In the genomic region with DNA sequence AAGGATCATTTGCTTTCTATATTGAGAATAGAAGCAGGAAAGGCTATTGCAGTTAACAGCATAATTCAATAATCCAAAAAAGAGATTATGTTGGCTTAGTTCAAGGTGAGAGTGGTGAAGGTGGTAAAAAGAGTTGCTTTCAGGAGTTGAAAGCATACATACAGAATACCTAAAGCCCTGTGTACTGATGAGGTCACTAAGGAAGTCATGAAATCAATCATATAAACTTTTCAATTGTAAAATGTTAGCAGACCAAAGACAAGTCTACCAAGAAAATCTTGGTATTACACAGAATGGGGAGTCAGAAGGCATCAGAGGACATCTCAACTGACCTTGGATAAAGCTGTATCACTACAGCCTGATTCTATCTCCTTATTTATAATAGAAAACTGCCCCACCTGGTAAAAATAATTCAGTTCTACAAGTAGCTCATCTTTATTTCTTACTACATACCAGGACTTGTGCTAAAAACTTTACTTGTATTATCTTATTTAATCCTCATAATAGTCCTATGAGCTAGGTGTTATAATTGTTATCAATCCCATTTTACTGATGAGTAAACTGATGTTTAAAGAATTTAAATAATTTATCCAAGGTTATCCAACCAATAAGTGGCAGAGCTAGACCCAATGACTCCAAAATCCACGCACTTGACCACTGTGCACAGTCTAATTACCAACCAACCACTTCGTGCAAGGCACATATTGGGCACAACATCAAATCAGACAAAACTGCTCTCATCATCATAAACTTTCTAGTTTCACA, we compare ENCODE assay signal across 1 cellular context.
A peak's percentile ranks its signal among the peaks of the same experiment; 100 is the strongest.
TF ChIP-seq lines count a peak whose summit lies in the region.

No MANE protein-coding gene starts in this region.

TF ChIP-seq in GM12878, 131 proteins besides CTCF, POLR2A, EP300 and RAD21:
- TF ChIP-seq NBN (IDR thresholded peaks at IDR 0.05) (no peak), MYB (IDR thresholded peaks at IDR 0.05; ENCODE audit: borderline replicate concordance, low read depth, low read length) (no peak), JUNB (IDR thresholded peaks at IDR 0.05) (peak; percentile 53), HDAC2 (IDR thresholded peaks at IDR 0.05) (no peak), IKZF1 (conservative IDR thresholded peaks at IDR 0.05) (no peak)
- TF ChIP-seq, protein P1, sequence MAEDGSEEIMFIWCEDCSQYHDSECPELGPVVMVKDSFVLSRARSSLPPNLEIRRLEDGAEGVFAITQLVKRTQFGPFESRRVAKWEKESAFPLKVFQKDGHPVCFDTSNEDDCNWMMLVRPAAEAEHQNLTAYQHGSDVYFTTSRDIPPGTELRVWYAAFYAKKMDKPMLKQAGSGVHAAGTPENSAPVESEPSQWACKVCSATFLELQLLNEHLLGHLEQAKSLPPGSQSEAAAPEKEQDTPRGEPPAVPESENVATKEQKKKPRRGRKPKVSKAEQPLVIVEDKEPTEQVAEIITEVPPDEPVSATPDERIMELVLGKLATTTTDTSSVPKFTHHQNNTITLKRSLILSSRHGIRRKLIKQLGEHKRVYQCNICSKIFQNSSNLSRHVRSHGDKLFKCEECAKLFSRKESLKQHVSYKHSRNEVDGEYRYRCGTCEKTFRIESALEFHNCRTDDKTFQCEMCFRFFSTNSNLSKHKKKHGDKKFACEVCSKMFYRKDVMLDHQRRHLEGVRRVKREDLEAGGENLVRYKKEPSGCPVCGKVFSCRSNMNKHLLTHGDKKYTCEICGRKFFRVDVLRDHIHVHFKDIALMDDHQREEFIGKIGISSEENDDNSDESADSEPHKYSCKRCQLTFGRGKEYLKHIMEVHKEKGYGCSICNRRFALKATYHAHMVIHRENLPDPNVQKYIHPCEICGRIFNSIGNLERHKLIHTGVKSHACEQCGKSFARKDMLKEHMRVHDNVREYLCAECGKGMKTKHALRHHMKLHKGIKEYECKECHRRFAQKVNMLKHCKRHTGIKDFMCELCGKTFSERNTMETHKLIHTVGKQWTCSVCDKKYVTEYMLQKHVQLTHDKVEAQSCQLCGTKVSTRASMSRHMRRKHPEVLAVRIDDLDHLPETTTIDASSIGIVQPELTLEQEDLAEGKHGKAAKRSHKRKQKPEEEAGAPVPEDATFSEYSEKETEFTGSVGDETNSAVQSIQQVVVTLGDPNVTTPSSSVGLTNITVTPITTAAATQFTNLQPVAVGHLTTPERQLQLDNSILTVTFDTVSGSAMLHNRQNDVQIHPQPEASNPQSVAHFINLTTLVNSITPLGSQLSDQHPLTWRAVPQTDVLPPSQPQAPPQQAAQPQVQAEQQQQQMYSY (CRISPR knock-in tag; IDR thresholded peaks at IDR 0.05), result no peak
TF ChIP-seq in GM12878: peak in this region for 1.
